ENCODE assay signal across 9 cellular contexts in genomic region chr19:53102186-53102585, GRCh38. TPM values are rescaled to one million over a fixed set of nuclear protein-coding genes. Genes with fewer than 3 reads are reported as not detected.
DNase-seq lines count a peak whose midpoint lies in the region; ATAC-seq, FAIRE-seq and TF ChIP-seq lines count a peak whose summit lies in the region.
"Had no signal": no experiment of that assay in that cellular context is flagged by ENCODE, and none has a peak within 500 bp of the region (broad histone marks: within the 10 kb centered on the region; RNA-seq: fewer than 3 reads in every experiment).

No MANE protein-coding gene starts in this region.

- H3K27me3 Mint-ChIP-seq in HFFc6 (ENCODE audit: insufficient read depth): peaks cover 8% of the 10 kb centered on the region

- H3K4me3 ChIP-seq in AG04450 (ENCODE audit: low read depth, low read length) (peak overlapping the region; percentile 95), astrocyte of the spinal cord (ENCODE audit: low read depth, low read length) (peak overlapping the region; percentile 95), mesendoderm (ENCODE audit: low read length) (peak overlapping the region; percentile 96)

- peak overlapping the region; percentile 92 for H3K56ac ChIP-seq in mesendoderm (ENCODE audit: low read length)

- no peak overlapping the region for H2BK5ac ChIP-seq in mesendoderm (ENCODE audit: low read length)

- no peak for FAIRE-seq in frontal cortex (lab: Jason Lieb, UNC)

- no peak for ATAC-seq in HG03039 (IDR thresholded peaks at IDR 0.05; ENCODE audit: unreplicated experiment)

- no peaks in the 10 kb centered on the region for H3K27me3 ChIP-seq in AG04450 (ENCODE audit: control insufficient read depth, insufficient read depth, low read length)
- H3K27me3 ChIP-seq in mesendoderm (ENCODE audit: insufficient read depth, low read length, poor library complexity): no peaks in the 10 kb centered on the region

- H3K4me1 Mint-ChIP-seq in HFFc6 (ENCODE audit: low read depth): peaks cover 27% of the 10 kb centered on the region

- peaks cover 5% of the 10 kb centered on the region for H3K4me1 ChIP-seq in mesendoderm (ENCODE audit: control insufficient read depth, low read depth, low read length)

- peaks cover 11% of the 10 kb centered on the region for H3K79me2 ChIP-seq in mesendoderm (ENCODE audit: control insufficient read depth, insufficient read depth, low read length)

- no peaks in the 10 kb centered on the region for H3K36me3 ChIP-seq in mesendoderm (ENCODE audit: control insufficient read depth, insufficient read depth, low read length)

- H2AK5ac ChIP-seq in mesendoderm (ENCODE audit: low read length): peak overlapping the region; percentile 14

- no peak overlapping the region for H2BK15ac ChIP-seq in mesendoderm (replicated peaks; ENCODE audit: low read depth)

- peak overlapping the region; percentile 82 for H3K27ac Mint-ChIP-seq in HFFc6

- H3K4me2 ChIP-seq in mesendoderm (ENCODE audit: low read length): peak overlapping the region; percentile 81

- H3K79me1 ChIP-seq in mesendoderm (ENCODE audit: low read length): peaks cover 13% of the 10 kb centered on the region

- H3K9ac ChIP-seq in mesendoderm (ENCODE audit: low read length): peak overlapping the region; percentile 90

- WGBS in mesendoderm (ENCODE audit: extremely low coverage, insufficient coverage, low lambda C conversion rate): 100% methylated on average over 3 of the region's 10 CpGs

- in situ Hi-C loops in astrocyte of the spinal cord (cut with HindIII; ENCODE audit: low sequenced_read_pairs): no loop called here

- H3K9me3 Mint-ChIP-seq in HFFc6: peaks cover 4% of the 10 kb centered on the region; the same call in 1 of the 2 replicates

- H3K27ac ChIP-seq in AG04450 (ENCODE audit: low read depth, low read length): peak overlapping the region; percentile 1
- no peak overlapping the region for H3K27ac ChIP-seq in mesendoderm (ENCODE audit: low read depth, low read length)

- DNase-seq in AG04450 (ENCODE audit: low read depth, low spot score): no peak
- no peak for DNase-seq in HFFc6
- no peak for DNase-seq in astrocyte of the spinal cord (ENCODE audit: low read depth, low spot score)
- DNase-seq in mesendoderm: peak; percentile 29
- no peak for DNase-seq in globus pallidus (ENCODE audit: low spot score)
- DNase-seq in frontal cortex (ENCODE audit: low spot score in 2 of 2): no peak
- no peak for DNase-seq in midbrain (lab: John Stamatoyannopoulos, UW)

- TF ChIP-seq CTCF in AG04450 (IDR thresholded peaks at IDR 0.05; ENCODE audit: low read depth, low read length): no peak
- no peak for TF ChIP-seq CTCF in HFFc6 (IDR thresholded peaks at IDR 0.05)
- no peak for TF ChIP-seq CTCF in astrocyte of the spinal cord (IDR thresholded peaks at IDR 0.05; ENCODE audit: low read depth, low read length)

- no peak overlapping the region for H3K18ac ChIP-seq in mesendoderm (ENCODE audit: low read length)

- peaks cover 7% of the 10 kb centered on the region for H3K9me3 ChIP-seq in AG04450 (ENCODE audit: control insufficient read depth, insufficient read depth, low read length)

- CTCF ChIA-PET in AG04450 (lab: Charles Lee): interaction anchor here (1.2 kb wide), 1 partner anchor 108 kb away, joined by 4 read pairs; no protein-coding TSS in a partner anchor

- H3K23ac ChIP-seq in mesendoderm (ENCODE audit: low read length): no peak overlapping the region

- no peak overlapping the region for H3K4ac ChIP-seq in mesendoderm (ENCODE audit: low read depth, low read length)

- no peak overlapping the region for H4K5ac ChIP-seq in mesendoderm (ENCODE audit: low read length)

- no peak overlapping the region for H2BK120ac ChIP-seq in mesendoderm (ENCODE audit: low read depth, low read length)

- peaks cover 25% of the 10 kb centered on the region for H3K36me3 Mint-ChIP-seq in HFFc6 (ENCODE audit: low read depth)

- H3K4me3 Mint-ChIP-seq in HFFc6: peak overlapping the region; percentile 92

- POLR2A ChIA-PET in AG04450 (lab: Yijun Ruan, JAX): no interaction called here

- H4K8ac ChIP-seq in mesendoderm (ENCODE audit: low read depth, low read length): no peak overlapping the region

RNA-seq across cellular contexts. Expression of gene ZNF160, which starts 1.0 kb away (rescaled TPM):
- 19.4 and 23.7 TPM in 2 replicates for polyA plus RNA-seq in AG04450 (2011; rRNA removed)
- polyA minus RNA-seq in AG04450 (2011; rRNA and poly(A)+ RNA removed): 20.8 and 26.1 TPM in 2 replicates
- 10 to 100 TPM; 13.5 to 17.3 (median 16.2) TPM for total RNA-seq in HFFc6 (2021; fragmentation: NEBNext Ultra II Directional; extraction: Animal tissue kit (Norgen Biotek cat#: 25700))
- polyA plus RNA-seq in mesendoderm (2013, experiment 1 of 2): 14.5 TPM
- polyA plus RNA-seq in mesendoderm (2013, experiment 2 of 2): 14.4 TPM
- total RNA-seq in frontal cortex: 26.5 TPM

RNA-seq across cellular contexts. Expression of gene ZNF415, which starts 30.5 kb away (rescaled TPM):
- polyA plus RNA-seq in AG04450 (2011; rRNA removed): 14.5 and 19.3 TPM in 2 replicates
- polyA minus RNA-seq in AG04450 (2011; rRNA and poly(A)+ RNA removed): 10.5 and 15.6 TPM in 2 replicates
- 1 to 10 TPM; 3.2 to 4.6 (median 4.0) TPM for total RNA-seq in HFFc6 (2021; fragmentation: NEBNext Ultra II Directional; extraction: Animal tissue kit (Norgen Biotek cat#: 25700))
- polyA plus RNA-seq in mesendoderm (2013, experiment 1 of 2): 8.1 TPM
- polyA plus RNA-seq in mesendoderm (2013, experiment 2 of 2): 8.0 TPM
- 23.6 TPM for total RNA-seq in frontal cortex

RNA-seq across cellular contexts. Expression of gene ZNF347, which starts 56.7 kb away (rescaled TPM):
- 5.8 and 6.6 TPM in 2 replicates for polyA plus RNA-seq in AG04450 (2011; rRNA removed)
- 5.7 and 10.8 TPM in 2 replicates for polyA minus RNA-seq in AG04450 (2011; rRNA and poly(A)+ RNA removed)
- 1 to 10 TPM; 3.5 to 5.4 (median 4.4) TPM for total RNA-seq in HFFc6 (2021; fragmentation: NEBNext Ultra II Directional; extraction: Animal tissue kit (Norgen Biotek cat#: 25700))
- 5.7 TPM for polyA plus RNA-seq in mesendoderm (2013, experiment 1 of 2)
- polyA plus RNA-seq in mesendoderm (2013, experiment 2 of 2): 6.0 TPM
- 24.5 TPM for total RNA-seq in frontal cortex

RNA-seq across cellular contexts. Expression of gene ERVV-2, which starts 57.6 kb away (rescaled TPM):
- polyA plus RNA-seq in AG04450 (2011; rRNA removed): not detected in 2 replicates
- not detected in 2 replicates for polyA minus RNA-seq in AG04450 (2011; rRNA and poly(A)+ RNA removed)
- total RNA-seq in HFFc6 (2021; fragmentation: NEBNext Ultra II Directional; extraction: Animal tissue kit (Norgen Biotek cat#: 25700)): not detected
- 0.01 TPM for polyA plus RNA-seq in mesendoderm (2013, experiment 1 of 2)
- not detected for polyA plus RNA-seq in mesendoderm (2013, experiment 2 of 2)
- not detected for total RNA-seq in frontal cortex
- total RNA-seq: lung microvascular endothelial cell had no signal
